Comparison of ENCODE assay signal across 19 cellular contexts in the genomic region with DNA sequence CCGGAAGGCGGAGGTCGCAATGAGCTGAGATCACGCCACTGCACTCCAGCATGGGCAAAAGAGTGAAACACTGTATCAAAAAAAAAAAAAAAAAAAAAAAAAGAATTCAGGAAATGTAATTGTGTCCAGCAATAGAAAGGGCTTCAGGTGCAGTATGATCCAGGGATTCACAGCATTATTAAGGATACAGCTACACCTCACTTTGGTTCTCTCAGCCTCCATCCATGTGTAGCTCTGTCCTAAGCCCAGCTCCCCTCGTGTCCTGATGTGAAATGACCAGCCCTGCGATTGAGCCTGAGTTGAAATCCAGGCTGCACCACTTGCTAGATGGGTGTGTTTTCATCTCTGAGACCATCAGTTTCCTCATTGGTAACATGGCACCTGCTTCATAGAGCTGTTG. TPM values are rescaled to one million over a fixed set of nuclear protein-coding genes. Genes with fewer than 3 reads are reported as not detected.
DNase-seq lines count a peak whose midpoint lies in the region; ATAC-seq, FAIRE-seq and TF ChIP-seq lines count a peak whose summit lies in the region.
"Had no signal": no experiment of that assay in that cellular context is flagged by ENCODE, and none has a peak within 500 bp of the region (broad histone marks: within the 10 kb centered on the region; RNA-seq: fewer than 3 reads in every experiment).

No MANE protein-coding gene starts in this region.

- CTCF ChIA-PET in K562 (lab: Yijun Ruan, JAX; ENCODE audit: low intra/inter-chr PET ratio): no interaction called here

- POLR2A ChIA-PET in K562 (lab: Yijun Ruan, JAX): interaction anchor here (1.0 to 1.1 kb wide), 2 partner anchors 12 to 18 kb away, joined by 3 read pairs; no protein-coding TSS in a partner anchor

- no peak overlapping the region for H3K9ac ChIP-seq in K562 (ENCODE audit: insufficient read depth in 1 of 2, low read depth in 2 of 2, low read length in 2 of 2)

- no peaks in the 10 kb centered on the region for H3K9me3 Mint-ChIP-seq in T-helper 2 cell treated with Interferon-gamma antibody and Interleukin-4, amounts not matched to agents 5 μg/mL and 100 μg/mL, for 36 hours
- no peaks in the 10 kb centered on the region for H3K9me3 Mint-ChIP-seq in stimulated activated naive CD8-positive, alpha-beta T cell treated with anti-CD3 and anti-CD28 coated beads, Interleukin-15, amount 100 ng/mL, for 72 hours
- H3K9me3 Mint-ChIP-seq in stimulated activated effector memory CD8-positive, alpha-beta T cell treated with anti-CD3 and anti-CD28 coated beads, Interleukin-12 subunit alpha, Interleukin-12 subunit beta, amount 100 ng/mL, for 72 hours: no peaks in the 10 kb centered on the region

- H3K36me3 ChIP-seq in K562 (ENCODE audit: control insufficient read depth, insufficient read depth, low read length): no peaks in the 10 kb centered on the region

- no peaks in the 10 kb centered on the region for H3K9me1 ChIP-seq in K562 (ENCODE audit: control insufficient read depth, insufficient read depth, low read length)

- ATAC-seq in stimulated activated naive CD8-positive, alpha-beta T cell treated with anti-CD3 and anti-CD28 coated beads, Interleukin-15, amount 100 ng/mL, for 72 hours: no peak
- no peak for ATAC-seq in stimulated activated naive CD8-positive, alpha-beta T cell treated with anti-CD3 and anti-CD28 coated beads, Interleukin-15, Interleukin-2, amounts not matched to agents 100 U/mL and 50 U/mL, for 24 hours
- ATAC-seq in K562 (no peak), HG02852 (IDR thresholded peaks at IDR 0.05; ENCODE audit: unreplicated experiment) (no peak)
- ATAC-seq in stimulated activated effector memory CD8-positive, alpha-beta T cell treated with anti-CD3 and anti-CD28 coated beads, Interleukin-12 subunit alpha, Interleukin-12 subunit beta, amount 100 ng/mL, for 72 hours: no peak
- ATAC-seq: GM12878, Panc1 had no signal

- H3K4me1 Mint-ChIP-seq in T-helper 2 cell treated with Interferon-gamma antibody and Interleukin-4, amounts not matched to agents 5 μg/mL and 100 μg/mL, for 36 hours (ENCODE audit: low read depth): peaks cover 18% of the 10 kb centered on the region
- peaks cover 30% of the 10 kb centered on the region for H3K4me1 Mint-ChIP-seq in stimulated activated naive CD8-positive, alpha-beta T cell treated with anti-CD3 and anti-CD28 coated beads, Interleukin-15, amount 100 ng/mL, for 72 hours
- peaks cover 17% of the 10 kb centered on the region for H3K4me1 Mint-ChIP-seq in stimulated activated effector memory CD8-positive, alpha-beta T cell treated with anti-CD3 and anti-CD28 coated beads, Interleukin-12 subunit alpha, Interleukin-12 subunit beta, amount 100 ng/mL, for 72 hours

- peaks cover 2 to 20% of the 10 kb centered on the region in 2 experiments; a peak in 3 of 5 replicates for H3K4me1 ChIP-seq in K562 (replicated peaks in 1 of 2; ENCODE audit: control insufficient read depth in 2 of 2, insufficient read depth in 2 of 2, low read length in 2 of 2)

- DNase-seq in T-helper 2 cell treated with Interferon-gamma antibody and Interleukin-4, amounts not matched to agents 5 μg/mL and 100 μg/mL, for 36 hours (ENCODE audit: low spot score): no peak
- DNase-seq in T-helper 2 cell (no peak), K562 (ENCODE audit: extremely low read depth in 1 of 4, low spot score in 3 of 4) (no peak), SK-N-DZ (ENCODE audit: low spot score) (no peak)
- no peak for DNase-seq in stimulated activated naive CD8-positive, alpha-beta T cell treated with anti-CD3 and anti-CD28 coated beads, Interleukin-15, amount 100 ng/mL, for 72 hours
- DNase-seq in stimulated activated naive CD8-positive, alpha-beta T cell treated with anti-CD3 and anti-CD28 coated beads, Interleukin-15, Interleukin-2, amounts not matched to agents 100 U/mL and 50 U/mL, for 24 hours: no peak
- no peak for DNase-seq in stimulated activated effector memory CD8-positive, alpha-beta T cell treated with anti-CD3 and anti-CD28 coated beads, Interleukin-12 subunit alpha, Interleukin-12 subunit beta, amount 100 ng/mL, for 72 hours (ENCODE audit: low spot score in 2 of 2)
- DNase-seq: 8988T, C1 segment of cervical spinal cord, Calu3, HCEC 1CT, IMR-90, NCI-H1436, NCI-H2029 treated with DMSO at 0.1 percent for 48 hours, NCI-H510A treated with DMSO at 0.1 percent for 48 hours had no signal

- TF ChIP-seq CTCF in K562 (IDR thresholded peaks at IDR 0.05 in 2 of 3, conservative IDR thresholded peaks at IDR 0.05 in 1 of 3; ENCODE audit: insufficient read depth in 2 of 3, low read depth in 1 of 3, low read length in 3 of 3): no peak

- in situ Hi-C loops in K562 (cut with MboI): loop anchor here (10.0 kb wide), 1 partner anchor 190 kb away; no protein-coding TSS in a partner anchor

- no peaks in the 10 kb centered on the region for H3K79me2 ChIP-seq in K562 (ENCODE audit: control insufficient read depth, insufficient read depth, low read length)

- peak overlapping the region; percentile 38; the same call in 1 of the 2 replicates for H2AFZ ChIP-seq in K562 (ENCODE audit: low read depth, low read length)

- H3K4me2 ChIP-seq in K562 (ENCODE audit: insufficient read depth, low read length): no peak overlapping the region

- no peak overlapping the region for H3K27ac ChIP-seq in K562 (ENCODE audit: extremely low read depth, low read depth, low read length)

- intact Hi-C loops in K562 (cut with micrococcal nuclease): loop anchor here (10.0 kb wide), 1 partner anchor 140 kb away; no protein-coding TSS in a partner anchor

- no peaks in the 10 kb centered on the region for H3K36me3 Mint-ChIP-seq in T-helper 2 cell treated with Interferon-gamma antibody and Interleukin-4, amounts not matched to agents 5 μg/mL and 100 μg/mL, for 36 hours (ENCODE audit: low read depth)
- no peaks in the 10 kb centered on the region for H3K36me3 Mint-ChIP-seq in stimulated activated effector memory CD8-positive, alpha-beta T cell treated with anti-CD3 and anti-CD28 coated beads, Interleukin-12 subunit alpha, Interleukin-12 subunit beta, amount 100 ng/mL, for 72 hours

- H4K20me1 ChIP-seq in K562 (replicated peaks; ENCODE audit: control insufficient read depth, insufficient read depth, low read length): no peaks in the 10 kb centered on the region

- TF ChIP-seq RAD21 in K562 (CRISPR knock-in tag; conservative IDR thresholded peaks at IDR 0.05 in 1 of 2, IDR thresholded peaks at IDR 0.05 in 1 of 2): no peak

- H3K27me3 Mint-ChIP-seq in T-helper 2 cell treated with Interferon-gamma antibody and Interleukin-4, amounts not matched to agents 5 μg/mL and 100 μg/mL, for 36 hours (ENCODE audit: low read depth): peaks cover 4% of the 10 kb centered on the region
- no peaks in the 10 kb centered on the region for H3K27me3 Mint-ChIP-seq in stimulated activated naive CD8-positive, alpha-beta T cell treated with anti-CD3 and anti-CD28 coated beads, Interleukin-15, amount 100 ng/mL, for 72 hours

- no peak for TF ChIP-seq EP300 in K562 (IDR thresholded peaks at IDR 0.05; ENCODE audit: low read length)

- no peak for TF ChIP-seq POLR2A in K562 (conservative IDR thresholded peaks at IDR 0.05)

- no peak overlapping the region for H3K4me3 ChIP-seq in K562
- H3K4me3 ChIP-seq: GM12878 had no signal

- peak overlapping the region; percentile 86 for H3K27ac Mint-ChIP-seq in T-helper 2 cell treated with Interferon-gamma antibody and Interleukin-4, amounts not matched to agents 5 μg/mL and 100 μg/mL, for 36 hours
- peak overlapping the region in 1 of 2 donors; percentile 85 for H3K27ac Mint-ChIP-seq in stimulated activated naive CD8-positive, alpha-beta T cell treated with anti-CD3 and anti-CD28 coated beads, Interleukin-15, amount 100 ng/mL, for 72 hours
- peak overlapping the region; percentile 86 for H3K27ac Mint-ChIP-seq in stimulated activated effector memory CD8-positive, alpha-beta T cell treated with anti-CD3 and anti-CD28 coated beads, Interleukin-12 subunit alpha, Interleukin-12 subunit beta, amount 100 ng/mL, for 72 hours

- H3K4me3 Mint-ChIP-seq in T-helper 2 cell treated with Interferon-gamma antibody and Interleukin-4, amounts not matched to agents 5 μg/mL and 100 μg/mL, for 36 hours: peak overlapping the region; percentile 72
- peak overlapping the region; percentile 63 to 66 for H3K4me3 Mint-ChIP-seq in stimulated activated naive CD8-positive, alpha-beta T cell treated with anti-CD3 and anti-CD28 coated beads, Interleukin-15, amount 100 ng/mL, for 72 hours
- peak overlapping the region; percentile 19 for H3K4me3 Mint-ChIP-seq in stimulated activated effector memory CD8-positive, alpha-beta T cell treated with anti-CD3 and anti-CD28 coated beads, Interleukin-12 subunit alpha, Interleukin-12 subunit beta, amount 100 ng/mL, for 72 hours

- WGBS in K562 (ENCODE audit: insufficient coverage, low coverage, missing lambda C conversion rate): 19% methylated on average over 2 of the region's 6 CpGs

- no peaks in the 10 kb centered on the region for H3K9me3 ChIP-seq in K562 (replicated peaks; ENCODE audit: control insufficient read depth, insufficient read depth, low read depth, low read length)

- peaks cover 0 to 8% of the 10 kb centered on the region in 2 experiments; a peak in 2 of 5 replicates for H3K27me3 ChIP-seq in K562 (ENCODE audit: control insufficient read depth in 2 of 2, insufficient read depth in 2 of 2, low read length in 2 of 2)

- BruUV-seq in K562 (replicated peaks; lab: Mats Ljungman, UMichigan): no TSS peak

- no peak for FAIRE-seq in K562 (lab: Jason Lieb, UNC)
- FAIRE-seq: GM12878 had no signal

RNA-seq across cellular contexts. Expression of a gene that starts 3.0 kb away (rescaled TPM):
- 0.51 TPM in 1 of 2 replicates, not detected in the other for total RNA-seq in K562 (2011; cell fraction: chromatin; rRNA removed; ENCODE audit: low replicate concordance)
- total RNA-seq in K562 (2011; cell fraction: nucleolus; rRNA removed): 0.17 and 0.39 TPM in 2 replicates
- 0.37 and 0.46 TPM in 2 replicates for total RNA-seq in K562 (2011; cell fraction: nucleoplasm; rRNA removed)
- total RNA-seq in K562 (2014; rRNA removed): 0.09 TPM in 1 of 2 replicates, not detected in the other
- not detected in 2 replicates for total RNA-seq in K562 (2014; rRNA removed; fragmentation: Illumina TruSeq; extraction: Trizol)
- 0.04 TPM in 1 of 2 replicates, not detected in the other for total RNA-seq in K562 (2015; rRNA removed; fragmentation: Illumina TruSeq; extraction: Trizol)
- total RNA-seq in K562 (2021): not detected in 2 replicates
- polyA plus RNA-seq in K562 (2011; rRNA removed): 0.01 and 0.03 TPM in 2 replicates
- polyA plus RNA-seq in K562 (2011; cell fraction: cytosol; rRNA removed): 0.01 TPM in 1 of 2 replicates, not detected in the other
- 0.06 TPM in 2 replicates for polyA plus RNA-seq in K562 (2011; cell fraction: nucleus; rRNA removed)
- 0.04 and 0.07 TPM in 2 replicates for polyA plus RNA-seq in K562 (2012)
- 0.04 TPM in 1 of 2 replicates, not detected in the other for polyA plus RNA-seq in K562 (2014; fragmentation: Illumina TruSeq; extraction: Trizol)
- not detected for polyA plus RNA-seq in K562 (2014; fragmentation: Nextera tagmentation; extraction: Ambion mirVana)
- 0.03 and 0.05 TPM in 2 replicates for polyA plus RNA-seq in K562 (2014; rRNA removed)
- not detected in 2 replicates for polyA minus RNA-seq in K562 (2011; rRNA and poly(A)+ RNA removed)
- not detected in 2 replicates for polyA minus RNA-seq in K562 (2011; cell fraction: cytosol; rRNA and poly(A)+ RNA removed)
- 0.13 and 0.22 TPM in 2 replicates for polyA minus RNA-seq in K562 (2011; cell fraction: nucleus; rRNA and poly(A)+ RNA removed)
- polyA plus RNA-seq in SK-N-DZ (2014; cell fraction: cytosol; rRNA removed): 0.51 TPM in 1 of 2 replicates, not detected in the other
- 0.09 TPM in 1 of 2 replicates, not detected in the other for polyA plus RNA-seq in SK-N-DZ (2014; cell fraction: nucleus; rRNA removed)
- total RNA-seq: Calu3, G401, IMR-90 had no signal
- polyA plus RNA-seq: IMR-90 had no signal

RNA-seq across cellular contexts. Expression of a gene that starts 49.6 kb away (rescaled TPM):
- total RNA-seq in K562 (2011; cell fraction: chromatin; rRNA removed; ENCODE audit: low replicate concordance): 8.8 and 26.9 TPM in 2 replicates
- total RNA-seq in K562 (2011; cell fraction: nucleolus; rRNA removed): 22.8 and 25.7 TPM in 2 replicates
- 11.5 and 13.5 TPM in 2 replicates for total RNA-seq in K562 (2011; cell fraction: nucleoplasm; rRNA removed)
- total RNA-seq in K562 (2014; rRNA removed) (7.6 and 12.9 TPM in 2 replicates), K562 (2014; rRNA removed; fragmentation: Illumina TruSeq; extraction: Trizol) (1.9 and 2.3 TPM in 2 replicates), K562 (2015; rRNA removed; fragmentation: Illumina TruSeq; extraction: Trizol) (4.2 and 5.6 TPM in 2 replicates), K562 (2021) (9.1 and 10.3 TPM in 2 replicates)
- polyA plus RNA-seq in K562 (2011; rRNA removed) (3.4 and 4.2 TPM in 2 replicates), K562 (2014; fragmentation: Illumina TruSeq; extraction: Trizol) (4.8 and 6.5 TPM in 2 replicates), K562 (2014; fragmentation: Nextera tagmentation; extraction: Ambion mirVana) (under 1 TPM in 1 of 2 experiments, not detected in 1; 0.04 TPM), K562 (2014; rRNA removed) (5.5 and 5.7 TPM in 2 replicates)
- polyA plus RNA-seq in K562 (2011; cell fraction: cytosol; rRNA removed): 3.5 and 6.6 TPM in 2 replicates
- 9.7 and 20.5 TPM in 2 replicates for polyA plus RNA-seq in K562 (2011; cell fraction: nucleus; rRNA removed)
- polyA plus RNA-seq in K562 (2012): 4.2 and 5.3 TPM in 2 replicates
- 3.2 and 4.8 TPM in 2 replicates for polyA minus RNA-seq in K562 (2011; rRNA and poly(A)+ RNA removed)
- polyA minus RNA-seq in K562 (2011; cell fraction: cytosol; rRNA and poly(A)+ RNA removed): 5.2 and 5.4 TPM in 2 replicates
- polyA minus RNA-seq in K562 (2011; cell fraction: nucleus; rRNA and poly(A)+ RNA removed): 7.1 and 7.9 TPM in 2 replicates
- 0.08 TPM in 1 of 2 replicates, not detected in the other for polyA plus RNA-seq in SK-N-DZ (2014; cell fraction: cytosol; rRNA removed)
- polyA plus RNA-seq in SK-N-DZ (2014; cell fraction: nucleus; rRNA removed): not detected in 2 replicates

Comparison
In these comparisons a context has a peak if more than half of its experiments do, and no peak if none do; other contexts are left out.
1. H3K4me3 Mint-ChIP-seq: peak in every context shown above with its lines; median percentile 72 in T-helper 2 cell treated with Interferon-gamma antibody and Interleukin-4, amounts not matched to agents 5 μg/mL and 100 μg/mL, for 36 hours; 64 in stimulated activated naive CD8-positive, alpha-beta T cell treated with anti-CD3 and anti-CD28 coated beads, Interleukin-15, amount 100 ng/mL, for 72 hours; 19 in stimulated activated effector memory CD8-positive, alpha-beta T cell treated with anti-CD3 and anti-CD28 coated beads, Interleukin-12 subunit alpha, Interleukin-12 subunit beta, amount 100 ng/mL, for 72 hours.